ENCODE assay signal across 11 cellular contexts in the genomic region with DNA sequence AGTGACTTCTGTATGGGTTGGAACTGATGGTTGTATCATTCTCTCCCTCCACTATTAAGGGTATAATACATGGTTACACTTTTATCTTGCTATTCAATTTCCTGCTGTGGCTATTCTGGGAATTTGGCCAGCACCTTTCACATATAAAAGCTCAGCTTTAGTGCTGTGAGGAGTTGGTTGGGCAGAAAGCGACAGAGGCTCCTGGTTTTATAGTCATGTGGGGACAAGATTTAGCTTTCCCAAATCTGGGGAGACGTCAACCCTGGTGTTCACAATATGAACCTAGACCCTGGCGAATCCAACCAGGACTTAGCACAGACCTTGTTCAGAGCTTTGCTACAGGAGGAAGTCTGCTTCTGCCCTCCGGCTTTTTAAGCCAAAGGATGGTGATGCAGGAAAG. TPM values are rescaled to one million over a fixed set of nuclear protein-coding genes. Genes with fewer than 3 reads are reported as not detected.
DNase-seq lines count a peak whose midpoint lies in the region; ATAC-seq and TF ChIP-seq lines count a peak whose summit lies in the region.
"Had no signal": no experiment of that assay in that cellular context is flagged by ENCODE, and none has a peak within 500 bp of the region (broad histone marks: within the 10 kb centered on the region; RNA-seq: fewer than 3 reads in every experiment).

No MANE protein-coding gene starts in this region.

- no peaks in the 10 kb centered on the region for H3K9me2 ChIP-seq in SK-N-SH

- no peak overlapping the region for H3K9ac ChIP-seq in SK-N-SH

- peak overlapping the region; percentile 42 for H3K4me2 ChIP-seq in SK-N-SH

- peaks cover 5 to 23% of the 10 kb centered on the region in 2 experiments; a peak in 2 of 4 replicates for H3K4me1 ChIP-seq in SK-N-SH (ENCODE audit: control insufficient read depth in 1 of 2, insufficient read depth in 2 of 2, low read depth in 1 of 2, low read length in 1 of 2)
- H3K4me1 ChIP-seq in psoas muscle = peaks cover 27% of the 10 kb centered on the region

- H3K36me3 ChIP-seq in SK-N-SH (replicated peaks in 1 of 2; ENCODE audit: control insufficient read depth in 1 of 2, insufficient read depth in 2 of 2, low read length in 1 of 2) (no peaks in the 10 kb centered on the region), psoas muscle (ENCODE audit: insufficient read depth in 1 of 2, low read depth in 1 of 2) (no peaks in the 10 kb centered on the region)

- POLR2A ChIA-PET in SK-N-SH (lab: Yijun Ruan, JAX) = interaction anchor here (0.7 kb wide), 1 partner anchor 162 kb away, joined by 3 read pairs; no protein-coding TSS in a partner anchor

- no peaks in the 10 kb centered on the region for H3K36me3 Mint-ChIP-seq in T-helper 2 cell treated with Interferon-gamma antibody and Interleukin-4, amounts not matched to agents 5 μg/mL and 100 μg/mL, for 36 hours (ENCODE audit: low read depth)
- no peaks in the 10 kb centered on the region for H3K36me3 Mint-ChIP-seq in activated T-cell treated with anti-CD3 and anti-CD28 coated beads, Interleukin-2, amount 50 U/mL, for 72 hours (ENCODE audit: insufficient read depth in 2 of 2)
- H3K36me3 Mint-ChIP-seq: stimulated activated effector memory CD8-positive, alpha-beta T cell treated with anti-CD3 and anti-CD28 coated beads, Interleukin-12 subunit alpha, Interleukin-12 subunit beta, amount 100 ng/mL, for 72 hours had no signal

- H3K27ac ChIP-seq in SK-N-SH (ENCODE audit: low read depth in 2 of 2, low read length in 1 of 2) (peak overlapping the region; percentile 6 to 63; a peak in 2 of 4 replicates), psoas muscle (peak overlapping the region; percentile 46)
- H3K27ac ChIP-seq: skin epidermis had no signal

- H3K9me3 ChIP-seq in SK-N-SH = no peaks in the 10 kb centered on the region
- H3K9me3 ChIP-seq in psoas muscle = no peaks in the 10 kb centered on the region

- CTCF ChIA-PET in SK-N-SH (lab: Yijun Ruan, JAX) = interaction anchor here (0.8 to 14.1 kb wide), 3 partner anchors 112 to 174 kb away, joined by 3 to 291 read pairs (median 3); no protein-coding TSS in a partner anchor

- peaks cover 14% of the 10 kb centered on the region for H3K27me3 Mint-ChIP-seq in T-helper 2 cell treated with Interferon-gamma antibody and Interleukin-4, amounts not matched to agents 5 μg/mL and 100 μg/mL, for 36 hours (ENCODE audit: low read depth)
- peaks cover 10% of the 10 kb centered on the region for H3K27me3 Mint-ChIP-seq in activated T-cell treated with anti-CD3 and anti-CD28 coated beads, Interleukin-2, amount 50 U/mL, for 72 hours (ENCODE audit: low read depth)

- no peak for TF ChIP-seq EP300 in SK-N-SH (IDR thresholded peaks at IDR 0.05; ENCODE audit: borderline replicate concordance in 1 of 2, low read depth in 1 of 2, low read length in 1 of 2)

- no peak for TF ChIP-seq RAD21 in SK-N-SH (IDR thresholded peaks at IDR 0.05; ENCODE audit: low read length)

- H3K9me3 Mint-ChIP-seq in T-helper 2 cell treated with Interferon-gamma antibody and Interleukin-4, amounts not matched to agents 5 μg/mL and 100 μg/mL, for 36 hours = no peaks in the 10 kb centered on the region
- no peaks in the 10 kb centered on the region for H3K9me3 Mint-ChIP-seq in activated T-cell treated with anti-CD3 and anti-CD28 coated beads, Interleukin-2, amount 50 U/mL, for 72 hours
- H3K9me3 Mint-ChIP-seq: stimulated activated effector memory CD8-positive, alpha-beta T cell treated with anti-CD3 and anti-CD28 coated beads, Interleukin-12 subunit alpha, Interleukin-12 subunit beta, amount 100 ng/mL, for 72 hours had no signal

- no peak overlapping the region for H2AFZ ChIP-seq in SK-N-SH (ENCODE audit: low read depth)

- no peaks in the 10 kb centered on the region for H4K20me1 ChIP-seq in SK-N-SH (ENCODE audit: insufficient read depth)

- H3F3A ChIP-seq in SK-N-SH (replicated peaks; ENCODE audit: insufficient read depth) = no peaks in the 10 kb centered on the region

- no peak overlapping the region for H3K4me3 Mint-ChIP-seq in T-helper 2 cell treated with Interferon-gamma antibody and Interleukin-4, amounts not matched to agents 5 μg/mL and 100 μg/mL, for 36 hours
- H3K4me3 Mint-ChIP-seq in activated T-cell treated with anti-CD3 and anti-CD28 coated beads, Interleukin-2, amount 50 U/mL, for 72 hours = no peak overlapping the region
- H3K4me3 Mint-ChIP-seq: stimulated activated effector memory CD8-positive, alpha-beta T cell treated with anti-CD3 and anti-CD28 coated beads, Interleukin-12 subunit alpha, Interleukin-12 subunit beta, amount 100 ng/mL, for 72 hours had no signal

- intact Hi-C loops in psoas muscle (cut with DNase I) = no loop called here

- 51% methylated on average over 4 of the region's 4 CpGs for WGBS in SK-N-SH (ENCODE audit: low lambda C conversion rate)
- WGBS in psoas muscle, 3 donors = 16 to 39% (median 17%) methylated on average over 4 of the region's 4 CpGs

- H3K4me1 Mint-ChIP-seq in T-helper 2 cell treated with Interferon-gamma antibody and Interleukin-4, amounts not matched to agents 5 μg/mL and 100 μg/mL, for 36 hours (ENCODE audit: low read depth) = peaks cover 12% of the 10 kb centered on the region
- H3K4me1 Mint-ChIP-seq in activated T-cell treated with anti-CD3 and anti-CD28 coated beads, Interleukin-2, amount 50 U/mL, for 72 hours (ENCODE audit: low read depth) = peaks cover 5% of the 10 kb centered on the region

- TF ChIP-seq CTCF in SK-N-SH (IDR thresholded peaks at IDR 0.05) (no peak), fibroblast of mammary gland (conservative IDR thresholded peaks at IDR 0.05; ENCODE audit: control insufficient read depth, insufficient read depth, low read depth, low read length) (no peak), psoas muscle (IDR thresholded peaks at IDR 0.05) (no peak)

- DNase-seq in H4 (ENCODE audit: low spot score) = peak; percentile 74
- peak; percentile 45 for DNase-seq in SK-N-SH
- peak; percentile 69 for DNase-seq in fibroblast of mammary gland (ENCODE audit: low read depth)
- no peak for DNase-seq in psoas muscle
- no peak for DNase-seq in stimulated activated CD4-positive, alpha-beta T cell treated with anti-CD3 and anti-CD28 coated beads, Interleukin-4, amount 100 ng/mL, for 24 hours
- DNase-seq in T-helper 2 cell treated with Interferon-gamma antibody and Interleukin-4, amounts not matched to agents 5 μg/mL and 100 μg/mL, for 36 hours (ENCODE audit: low spot score) = no peak
- no peak for DNase-seq in activated T-cell treated with anti-CD3 and anti-CD28 coated beads, Interleukin-2, amount 50 U/mL, for 72 hours
- DNase-seq: SIG-M5 had no signal

- no peak overlapping the region for H3K27ac Mint-ChIP-seq in T-helper 2 cell treated with Interferon-gamma antibody and Interleukin-4, amounts not matched to agents 5 μg/mL and 100 μg/mL, for 36 hours
- no peak overlapping the region for H3K27ac Mint-ChIP-seq in activated T-cell treated with anti-CD3 and anti-CD28 coated beads, Interleukin-2, amount 50 U/mL, for 72 hours
- H3K27ac Mint-ChIP-seq: stimulated activated effector memory CD8-positive, alpha-beta T cell treated with anti-CD3 and anti-CD28 coated beads, Interleukin-12 subunit alpha, Interleukin-12 subunit beta, amount 100 ng/mL, for 72 hours had no signal

- H3K27me3 ChIP-seq in SK-N-SH (ENCODE audit: insufficient read depth) (no peaks in the 10 kb centered on the region), psoas muscle (ENCODE audit: insufficient read depth in 3 of 3, low read length in 2 of 3) (no peaks in the 10 kb centered on the region)

- ATAC-seq in psoas muscle = peak in 3 of 4 donors; percentile 35 to 51 (median 35)
- ATAC-seq in GM21423 (IDR thresholded peaks at IDR 0.05; ENCODE audit: unreplicated experiment) = no peak
- no peak for ATAC-seq in activated T-cell treated with anti-CD3 and anti-CD28 coated beads, Interleukin-2, amount 50 U/mL, for 72 hours (replicated peaks in 1 of 2)
- ATAC-seq: stimulated activated effector memory CD8-positive, alpha-beta T cell treated with anti-CD3 and anti-CD28 coated beads, Interleukin-12 subunit alpha, Interleukin-12 subunit beta, amount 100 ng/mL, for 72 hours had no signal

- no peak overlapping the region for H3K4me3 ChIP-seq in SK-N-SH (ENCODE audit: low read depth in 2 of 2, low read length in 1 of 2)
- no peak overlapping the region for H3K4me3 ChIP-seq in fibroblast of mammary gland (ENCODE audit: control insufficient read depth, low read depth, low read length)
- H3K4me3 ChIP-seq in psoas muscle = no peak overlapping the region
- H3K4me3 ChIP-seq: skin epidermis had no signal

- H3K79me2 ChIP-seq in SK-N-SH (ENCODE audit: insufficient read depth) = no peaks in the 10 kb centered on the region

TF ChIP-seq in SK-N-SH, 30 proteins besides CTCF, POLR2A, EP300 and RAD21:
- TF ChIP-seq, protein P1, sequence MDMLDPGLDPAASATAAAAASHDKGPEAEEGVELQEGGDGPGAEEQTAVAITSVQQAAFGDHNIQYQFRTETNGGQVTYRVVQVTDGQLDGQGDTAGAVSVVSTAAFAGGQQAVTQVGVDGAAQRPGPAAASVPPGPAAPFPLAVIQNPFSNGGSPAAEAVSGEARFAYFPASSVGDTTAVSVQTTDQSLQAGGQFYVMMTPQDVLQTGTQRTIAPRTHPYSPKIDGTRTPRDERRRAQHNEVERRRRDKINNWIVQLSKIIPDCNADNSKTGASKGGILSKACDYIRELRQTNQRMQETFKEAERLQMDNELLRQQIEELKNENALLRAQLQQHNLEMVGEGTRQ (IDR thresholded peaks at IDR 0.05; ENCODE audit: borderline replicate concordance, low read depth, low read length) = no peak
- TF ChIP-seq RCOR1 (IDR thresholded peaks at IDR 0.05; ENCODE audit: low read length) (0 out of 2 replicates have a peak, but pooled peaks have one; percentile 39), SIN3A (IDR thresholded peaks at IDR 0.05; ENCODE audit: borderline replicate concordance, low read depth, low read length) (no peak)
TF ChIP-seq in SK-N-SH: peak in this region for 1.

RNA-seq across cellular contexts. Expression of a gene that starts 36.5 kb away (rescaled TPM):
- total RNA-seq in H4 (2014; rRNA removed; shearing (Covaris generic)) = 21.5 and 22.0 TPM in 2 replicates
- polyA plus RNA-seq in SK-N-SH (2012; rRNA removed) = 285 and 309 TPM in 2 replicates
- polyA plus RNA-seq in SK-N-SH (2012; cell fraction: cytosol; rRNA removed) = 143 and 157 TPM in 2 replicates
- 1,026 and 1,160 TPM in 2 replicates for polyA plus RNA-seq in SK-N-SH (2012; cell fraction: nucleus; rRNA removed)
- 100 to 1,000 TPM in 2 of 4 donors, 10 to 100 TPM in 2; 20.7 to 279 (median 95.1) TPM for total RNA-seq in psoas muscle
- 10 to 100 TPM; 15.5 to 51.0 (median 33.8) TPM for polyA plus RNA-seq in psoas muscle
- total RNA-seq in activated T-cell treated with anti-CD3 and anti-CD28 coated beads, Interleukin-2, amount 50 U/mL, for 72 hours = 10 to 100 TPM; 39.1 to 41.7 TPM

Comparison
In these comparisons a context has a peak if more than half of its experiments do, and no peak if none do; other contexts are left out.
1. DNase-seq: peak in H4 (single experiment), SK-N-SH (single experiment) and fibroblast of mammary gland (single experiment); none in psoas muscle (0 of 2), stimulated activated CD4-positive, alpha-beta T cell treated with anti-CD3 and anti-CD28 coated beads, Interleukin-4, amount 100 ng/mL, for 24 hours (single experiment), T-helper 2 cell treated with Interferon-gamma antibody and Interleukin-4, amounts not matched to agents 5 μg/mL and 100 μg/mL, for 36 hours (single experiment) and activated T-cell treated with anti-CD3 and anti-CD28 coated beads, Interleukin-2, amount 50 U/mL, for 72 hours (0 of 2).
2. ATAC-seq: peak in psoas muscle (3 of 4); none in GM21423 (single experiment) and activated T-cell treated with anti-CD3 and anti-CD28 coated beads, Interleukin-2, amount 50 U/mL, for 72 hours (0 of 2).